ENCODE assay signal across 20 cellular contexts in the genomic region with DNA sequence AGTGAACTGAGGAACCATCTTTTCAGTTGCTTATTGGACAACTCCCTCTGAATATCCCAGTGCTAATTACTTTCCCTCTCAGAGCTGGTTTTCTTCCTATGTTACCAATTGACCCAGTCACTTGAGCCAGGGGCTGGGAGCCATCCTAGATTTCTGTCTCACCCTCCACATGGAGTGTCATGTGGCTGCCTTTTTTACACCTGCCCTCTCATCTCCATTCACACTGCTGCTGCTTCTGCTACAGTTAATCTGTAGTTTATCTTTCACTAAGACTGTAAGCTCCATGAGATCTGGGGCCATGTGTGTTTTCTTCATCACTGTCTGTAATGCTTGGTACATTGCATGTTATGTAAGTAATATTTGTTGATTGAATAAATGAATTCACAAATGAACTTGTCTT. TPM values are rescaled to one million over a fixed set of nuclear protein-coding genes. Genes with fewer than 3 reads are reported as not detected.
A peak's percentile ranks its signal among the peaks of the same experiment; 100 is the strongest.
DNase-seq lines count a peak whose midpoint lies in the region; ATAC-seq and TF ChIP-seq lines count a peak whose summit lies in the region.
"Had no signal": no experiment of that assay in that cellular context is flagged by ENCODE, and none has a peak within 500 bp of the region (broad histone marks: within the 10 kb centered on the region; RNA-seq: fewer than 3 reads in every experiment).

No MANE protein-coding gene starts in this region.

- H3K9me3 Mint-ChIP-seq in WTC11: no peaks in the 10 kb centered on the region
- no peaks in the 10 kb centered on the region for H3K9me3 Mint-ChIP-seq in naive thymus-derived CD4-positive, alpha-beta T cell

- H3K27ac Mint-ChIP-seq in WTC11: peak overlapping the region; percentile 59
- H3K27ac Mint-ChIP-seq in naive thymus-derived CD4-positive, alpha-beta T cell: peak overlapping the region in 5 of 9 donors; percentile 25 to 51 (median 33)

- peaks cover 12% of the 10 kb centered on the region for H3K36me3 Mint-ChIP-seq in WTC11
- H3K36me3 Mint-ChIP-seq in naive thymus-derived CD4-positive, alpha-beta T cell: peaks cover 0 to 20% (median 6%) of the 10 kb centered on the region in 5 donors

- CTCF ChIA-PET in WTC11 (lab: Charles Lee): interaction anchor here (0.8 to 1.4 kb wide), 2 partner anchors 16 to 93 kb away, joined by 3 to 4 read pairs; no protein-coding TSS in a partner anchor
- CTCF ChIA-PET in naive thymus-derived CD4-positive, alpha-beta T cell (lab: Charles Lee): interaction anchor here (2.2 to 3.9 kb wide), 2 partner anchors 93 to 147 kb away, joined by 10 to 22 read pairs; no protein-coding TSS in a partner anchor

- peaks cover 58% of the 10 kb centered on the region for H3K4me1 Mint-ChIP-seq in WTC11
- H3K4me1 Mint-ChIP-seq in naive thymus-derived CD4-positive, alpha-beta T cell: peaks cover 22 to 51% (median 39%) of the 10 kb centered on the region in 7 donors

- peak; percentile 9; the same call in 1 of the 2 replicates for ATAC-seq in WTC11
- no peak for ATAC-seq in naive thymus-derived CD4-positive, alpha-beta T cell
- ATAC-seq: left colon had no signal

- peaks cover 6% of the 10 kb centered on the region for H3K36me3 ChIP-seq in cardiac muscle cell
- no peaks in the 10 kb centered on the region for H3K36me3 ChIP-seq in naive thymus-derived CD4-positive, alpha-beta T cell (ENCODE audit: control insufficient read depth in 2 of 3, insufficient read depth in 3 of 3, low read length in 3 of 3)
- no peaks in the 10 kb centered on the region for H3K36me3 ChIP-seq in uterus
- H3K36me3 ChIP-seq: colonic mucosa had no signal

- H3K4me3 Mint-ChIP-seq in WTC11: no peak overlapping the region
- H3K4me3 Mint-ChIP-seq in naive thymus-derived CD4-positive, alpha-beta T cell: no peak overlapping the region

- H3K27me3 ChIP-seq in cardiac muscle cell (no peaks in the 10 kb centered on the region), uterus (no peaks in the 10 kb centered on the region)
- H3K27me3 ChIP-seq in naive thymus-derived CD4-positive, alpha-beta T cell (ENCODE audit: control insufficient read depth in 2 of 2, insufficient read depth in 2 of 2, low read length in 2 of 2): no peaks in the 10 kb centered on the region
- H3K27me3 ChIP-seq: colonic mucosa, esophagus squamous epithelium, hepatocyte, vagina had no signal

- peaks cover 12% of the 10 kb centered on the region for H3K4me1 ChIP-seq in cardiac muscle cell (ENCODE audit: low read depth)
- H3K4me1 ChIP-seq in naive thymus-derived CD4-positive, alpha-beta T cell (ENCODE audit: control insufficient read depth in 2 of 2, insufficient read depth in 2 of 2, low read length in 2 of 2): peaks cover 0 to 5% of the 10 kb centered on the region in 2 donors
- H3K4me1 ChIP-seq in uterus: peaks cover 0 to 15% of the 10 kb centered on the region in 2 donors

- H3K9me3 ChIP-seq in cardiac muscle cell (ENCODE audit: low read depth): no peaks in the 10 kb centered on the region
- no peaks in the 10 kb centered on the region for H3K9me3 ChIP-seq in naive thymus-derived CD4-positive, alpha-beta T cell (ENCODE audit: control insufficient read depth in 2 of 3, low read length in 3 of 3)
- H3K9me3 ChIP-seq in uterus: no peaks in the 10 kb centered on the region
- H3K9me3 ChIP-seq: A549, colonic mucosa, esophagus squamous epithelium, vagina had no signal

- POLR2A ChIA-PET in WTC11 (lab: Charles Lee): no interaction called here
- POLR2A ChIA-PET in naive thymus-derived CD4-positive, alpha-beta T cell (lab: Charles Lee): interaction anchor here (0.6 kb wide), 1 partner anchor 9 kb away, joined by 3 read pairs; no protein-coding TSS in a partner anchor

- H3K4me3 ChIP-seq in cardiac muscle cell (no peak overlapping the region), uterus (no peak overlapping the region)
- no peak overlapping the region for H3K4me3 ChIP-seq in naive thymus-derived CD4-positive, alpha-beta T cell (ENCODE audit: low read length)
- H3K4me3 ChIP-seq: A549, colonic mucosa, esophagus squamous epithelium, hepatocyte, vagina had no signal

- no peak for DNase-seq in cardiac muscle cell (ENCODE audit: low read depth in 1 of 2, low spot score in 1 of 2)
- DNase-seq in cardiac septum (ENCODE audit: low spot score): no peak
- DNase-seq in WTC11 (ENCODE audit: low spot score): no peak
- no peak for DNase-seq in naive thymus-derived CD4-positive, alpha-beta T cell
- no peak for DNase-seq in uterus
- no peak for DNase-seq in NCI-H510A (lab: John Stamatoyannopoulos, UW)
- no peak for DNase-seq in effector CD8-positive, alpha-beta T cell (lab: John Stamatoyannopoulos, UW)
- DNase-seq in NCI-H1694 treated with DMSO at 0.1 percent for 48 hours (lab: John Stamatoyannopoulos, UW): no peak
- DNase-seq: activated CD4-positive, alpha-beta T cell treated with anti-CD3 and anti-CD28 coated beads for 1 hour; colonic mucosa; esophagus squamous epithelium; KG1; left colon; NCI-H1417 treated with DMSO at 0.1 percent for 48 hours; right cardiac atrium; stimulated activated CD4-positive, alpha-beta T cell treated with anti-CD3 and anti-CD28 coated beads, Interleukin-4, amount 100 ng/mL, for 24 hours; T-helper 1 cell had no signal

- intact Hi-C loops in cardiac septum (cut with DNase I): no loop called here
- intact Hi-C loops in naive thymus-derived CD4-positive, alpha-beta T cell (cut with micrococcal nuclease): loop anchor here in 1 of 2 donors (2.0 kb wide), 1 partner anchor 35 kb away; a partner anchor contains a TSS
- intact Hi-C loops in uterus (cut with DNase I; ENCODE audit: low total_unique reads): no loop called here

- TF ChIP-seq CTCF in cardiac muscle cell (IDR thresholded peaks at IDR 0.05; ENCODE audit: low read depth, low read length) (no peak), WTC11 (IDR thresholded peaks at IDR 0.05) (no peak), uterus (IDR thresholded peaks at IDR 0.05) (no peak)

- H3K27ac ChIP-seq in cardiac muscle cell (peak overlapping the region; percentile 71), uterus (peak overlapping the region; percentile 33 to 61)
- no peak overlapping the region for H3K27ac ChIP-seq in naive thymus-derived CD4-positive, alpha-beta T cell (ENCODE audit: low read depth, low read length)
- H3K27ac ChIP-seq: colonic mucosa, vagina had no signal

- no peak for TF ChIP-seq POLR2A in uterus (IDR thresholded peaks at IDR 0.05)

- H3K27me3 Mint-ChIP-seq in WTC11 (ENCODE audit: low read depth): no peaks in the 10 kb centered on the region
- no peaks in the 10 kb centered on the region for H3K27me3 Mint-ChIP-seq in naive thymus-derived CD4-positive, alpha-beta T cell

TF ChIP-seq in WTC11, 78 proteins besides CTCF, POLR2A, EP300 and RAD21 (continues in another document):
- TF ChIP-seq NR1H2 (CRISPR knock-in tag; IDR thresholded peaks at IDR 0.05) (no peak), CREM (CRISPR knock-in tag; IDR thresholded peaks at IDR 0.05) (no peak), SOX15 (CRISPR knock-in tag; IDR thresholded peaks at IDR 0.05) (no peak), FOXJ3 (CRISPR knock-in tag; IDR thresholded peaks at IDR 0.05; ENCODE audit: borderline replicate concordance) (no peak)
- TF ChIP-seq, protein P1, sequence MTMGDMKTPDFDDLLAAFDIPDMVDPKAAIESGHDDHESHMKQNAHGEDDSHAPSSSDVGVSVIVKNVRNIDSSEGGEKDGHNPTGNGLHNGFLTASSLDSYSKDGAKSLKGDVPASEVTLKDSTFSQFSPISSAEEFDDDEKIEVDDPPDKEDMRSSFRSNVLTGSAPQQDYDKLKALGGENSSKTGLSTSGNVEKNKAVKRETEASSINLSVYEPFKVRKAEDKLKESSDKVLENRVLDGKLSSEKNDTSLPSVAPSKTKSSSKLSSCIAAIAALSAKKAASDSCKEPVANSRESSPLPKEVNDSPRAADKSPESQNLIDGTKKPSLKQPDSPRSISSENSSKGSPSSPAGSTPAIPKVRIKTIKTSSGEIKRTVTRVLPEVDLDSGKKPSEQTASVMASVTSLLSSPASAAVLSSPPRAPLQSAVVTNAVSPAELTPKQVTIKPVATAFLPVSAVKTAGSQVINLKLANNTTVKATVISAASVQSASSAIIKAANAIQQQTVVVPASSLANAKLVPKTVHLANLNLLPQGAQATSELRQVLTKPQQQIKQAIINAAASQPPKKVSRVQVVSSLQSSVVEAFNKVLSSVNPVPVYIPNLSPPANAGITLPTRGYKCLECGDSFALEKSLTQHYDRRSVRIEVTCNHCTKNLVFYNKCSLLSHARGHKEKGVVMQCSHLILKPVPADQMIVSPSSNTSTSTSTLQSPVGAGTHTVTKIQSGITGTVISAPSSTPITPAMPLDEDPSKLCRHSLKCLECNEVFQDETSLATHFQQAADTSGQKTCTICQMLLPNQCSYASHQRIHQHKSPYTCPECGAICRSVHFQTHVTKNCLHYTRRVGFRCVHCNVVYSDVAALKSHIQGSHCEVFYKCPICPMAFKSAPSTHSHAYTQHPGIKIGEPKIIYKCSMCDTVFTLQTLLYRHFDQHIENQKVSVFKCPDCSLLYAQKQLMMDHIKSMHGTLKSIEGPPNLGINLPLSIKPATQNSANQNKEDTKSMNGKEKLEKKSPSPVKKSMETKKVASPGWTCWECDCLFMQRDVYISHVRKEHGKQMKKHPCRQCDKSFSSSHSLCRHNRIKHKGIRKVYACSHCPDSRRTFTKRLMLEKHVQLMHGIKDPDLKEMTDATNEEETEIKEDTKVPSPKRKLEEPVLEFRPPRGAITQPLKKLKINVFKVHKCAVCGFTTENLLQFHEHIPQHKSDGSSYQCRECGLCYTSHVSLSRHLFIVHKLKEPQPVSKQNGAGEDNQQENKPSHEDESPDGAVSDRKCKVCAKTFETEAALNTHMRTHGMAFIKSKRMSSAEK (CRISPR knock-in tag; IDR thresholded peaks at IDR 0.05; ENCODE audit: borderline replicate concordance): no peak
- TF ChIP-seq, protein P2, sequence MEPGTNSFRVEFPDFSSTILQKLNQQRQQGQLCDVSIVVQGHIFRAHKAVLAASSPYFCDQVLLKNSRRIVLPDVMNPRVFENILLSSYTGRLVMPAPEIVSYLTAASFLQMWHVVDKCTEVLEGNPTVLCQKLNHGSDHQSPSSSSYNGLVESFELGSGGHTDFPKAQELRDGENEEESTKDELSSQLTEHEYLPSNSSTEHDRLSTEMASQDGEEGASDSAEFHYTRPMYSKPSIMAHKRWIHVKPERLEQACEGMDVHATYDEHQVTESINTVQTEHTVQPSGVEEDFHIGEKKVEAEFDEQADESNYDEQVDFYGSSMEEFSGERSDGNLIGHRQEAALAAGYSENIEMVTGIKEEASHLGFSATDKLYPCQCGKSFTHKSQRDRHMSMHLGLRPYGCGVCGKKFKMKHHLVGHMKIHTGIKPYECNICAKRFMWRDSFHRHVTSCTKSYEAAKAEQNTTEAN (CRISPR knock-in tag; IDR thresholded peaks at IDR 0.05): no peak

RNA-seq across cellular contexts. Expression of a gene that starts 35.8 kb away (rescaled TPM):
- 130 and 167 TPM in 2 replicates for total RNA-seq in cardiac muscle cell
- polyA plus RNA-seq in cardiac muscle cell: 118 and 162 TPM in 2 replicates
- total RNA-seq in cardiac septum: 284 TPM
- total RNA-seq in WTC11 (2021): 225 to 236 TPM (median 234 TPM) in 3 replicates
- 10 to 100 TPM in 4 of 5 experiments, 1 to 10 TPM in 1; 9.0 to 67.7 (median 21.6) TPM for total RNA-seq in naive thymus-derived CD4-positive, alpha-beta T cell
- 10 to 100 TPM; 12.5 to 16.5 TPM for polyA plus RNA-seq in naive thymus-derived CD4-positive, alpha-beta T cell
- total RNA-seq in uterus: 100 to 1,000 TPM in 3 of 4 donors, 10 to 100 TPM in 1; 77.4 to 313 (median 215) TPM
